ENCODE assay signal across 22 cellular contexts in genomic region chr12:3614806-3615466, GRCh38.
A peak's percentile ranks its signal among the peaks of the same experiment; 100 is the strongest.
DNase-seq lines count a peak whose midpoint lies in the region; ATAC-seq and TF ChIP-seq lines count a peak whose summit lies in the region.
"Had no signal": no experiment of that assay in that cellular context is flagged by ENCODE, and none has a peak within 500 bp of the region (broad histone marks: within the 10 kb centered on the region; RNA-seq: fewer than 3 reads in every experiment).

No MANE protein-coding gene starts in this region.

- in situ Hi-C loops in HAP-1 (cut with MboI; ENCODE audit: low sequenced_read_pairs): no loop called here

- no peak overlapping the region for H3K27ac ChIP-seq in foreskin keratinocyte
- H3K27ac ChIP-seq: esophagus squamous epithelium had no signal

- no peaks in the 10 kb centered on the region for H3K4me1 ChIP-seq in foreskin keratinocyte
- no peaks in the 10 kb centered on the region for H3K4me1 ChIP-seq in HAP-1
- H3K4me1 ChIP-seq: esophagus squamous epithelium had no signal

- H3K4me3 ChIP-seq in HAP-1: no peak overlapping the region
- H3K4me3 ChIP-seq: esophagus squamous epithelium had no signal

- H3K9me3 ChIP-seq in HAP-1: no peaks in the 10 kb centered on the region
- H3K9me3 ChIP-seq: esophagus squamous epithelium had no signal

- intact Hi-C loops in posterior vena cava (cut with DNase I): no loop called here

- DNase-seq in NCI-H1417 (lab: John Stamatoyannopoulos, UW): peak in 2 of 3 experiments; percentile 30 to 59
- DNase-seq in NCI-H1417 treated with DMSO at 0.1 percent for 48 hours (lab: John Stamatoyannopoulos, UW): no peak
- DNase-seq in NCI-H69 (lab: John Stamatoyannopoulos, UW): peak; percentile 54
- DNase-seq in foreskin keratinocyte: no peak
- peak; percentile 75 for DNase-seq in posterior vena cava (ENCODE audit: low spot score)
- no peak for DNase-seq in HAP-1 (ENCODE audit: low spot score in 2 of 2)
- no peak for DNase-seq in stimulated activated naive CD4-positive, alpha-beta T cell (lab: John Stamatoyannopoulos, UW)
- no peak for DNase-seq in NCI-H187 (lab: John Stamatoyannopoulos, UW)
- DNase-seq: activated CD4-positive, alpha-beta T cell treated with anti-CD3 and anti-CD28 coated beads for 4 hours; activated gamma-delta T cell; activated naive CD8-positive, alpha-beta T cell treated with anti-CD3 and anti-CD28 coated beads, Interleukin-2, amount 10 ng/mL, durations not matched to agents 7 days and 5 days; activated T-cell treated with anti-CD3 and anti-CD28 coated beads, Interleukin-2, amount 50 U/mL, for 1 hour; esophagus squamous epithelium; islet precursor cell; left ventricle myocardium superior; naive B cell; NCI-H2029; SHP77; small intestine; stimulated activated CD4-positive, alpha-beta T cell treated with anti-CD3 and anti-CD28 coated beads, Interleukin-1b, Interleukin-23, amount 100 ng/mL, for 48 hours; stimulated activated CD8-positive, alpha-beta memory T cell treated with anti-CD3 and anti-CD28 coated beads, Interleukin-4, amount 100 ng/mL, for 48 hours; trophoblast cell had no signal

- H3K36me3 ChIP-seq in HAP-1 (replicated peaks): no peaks in the 10 kb centered on the region
- H3K36me3 ChIP-seq: esophagus squamous epithelium had no signal

- TF ChIP-seq CTCF in foreskin keratinocyte (conservative IDR thresholded peaks at IDR 0.05): no peak

- H3K27me3 ChIP-seq in foreskin keratinocyte (peaks cover 25% of the 10 kb centered on the region), HAP-1 (ENCODE audit: low read depth) (no peaks in the 10 kb centered on the region)
- H3K27me3 ChIP-seq: esophagus squamous epithelium had no signal

- ATAC-seq in foreskin keratinocyte: peak; percentile 21
- ATAC-seq: left ventricle myocardium superior had no signal

Comparison
In these comparisons a context has a peak if more than half of its experiments do, and no peak if none do; other contexts are left out.
1. DNase-seq: peak in NCI-H1417 (2 of 3), NCI-H69 (single experiment) and posterior vena cava (single experiment); none in NCI-H1417 treated with DMSO at 0.1 percent for 48 hours (single experiment), foreskin keratinocyte (0 of 2), HAP-1 (0 of 2), stimulated activated naive CD4-positive, alpha-beta T cell (0 of 6) and NCI-H187 (0 of 2).